1 cellular context compared by ENCODE assay signal in the genomic region with DNA sequence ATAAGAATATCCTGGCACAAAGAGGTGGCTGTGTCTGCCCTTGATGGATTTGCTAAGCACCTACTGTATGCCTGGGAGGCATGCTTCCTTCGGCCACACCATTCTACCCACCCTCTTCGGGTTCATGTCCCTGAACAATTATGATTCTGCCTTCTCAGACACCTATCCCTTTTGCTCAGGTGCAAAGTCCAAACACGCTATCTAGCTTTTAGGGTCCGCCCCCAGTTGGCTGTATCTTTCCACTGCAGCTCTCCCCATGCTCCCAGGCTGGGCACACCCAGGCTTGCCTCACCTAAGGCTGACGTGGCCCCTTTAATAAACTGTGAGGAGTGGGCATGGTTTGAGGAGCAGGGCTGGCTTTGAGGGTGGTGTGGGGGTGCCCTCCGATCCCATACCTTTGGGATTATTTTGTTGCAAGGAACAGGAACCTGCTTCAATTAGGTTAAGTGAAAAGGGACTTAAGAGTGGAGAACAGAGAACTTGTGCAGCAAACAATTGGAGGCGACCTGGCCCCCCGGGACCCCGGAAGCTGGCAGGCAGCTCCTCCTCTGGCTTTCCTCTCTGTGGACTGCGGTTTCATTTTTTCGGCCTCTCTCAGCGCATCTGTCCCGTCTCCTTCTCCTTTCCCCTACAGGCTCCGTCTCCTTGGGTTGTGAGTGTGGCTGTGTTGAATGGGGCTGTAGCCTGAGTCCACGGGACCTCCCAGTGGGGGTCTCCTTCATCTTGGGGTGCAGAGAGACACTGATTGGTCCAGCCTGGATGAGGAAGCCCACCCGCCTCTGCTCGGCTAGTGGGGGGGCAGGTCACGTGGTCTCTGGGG.
TF ChIP-seq lines count a peak whose summit lies in the region.

No MANE protein-coding gene starts in this region.

TF ChIP-seq in HepG2, 621 proteins besides CTCF, POLR2A, EP300 and RAD21 (continued from another document and continues in another):
- TF ChIP-seq, protein P1, sequence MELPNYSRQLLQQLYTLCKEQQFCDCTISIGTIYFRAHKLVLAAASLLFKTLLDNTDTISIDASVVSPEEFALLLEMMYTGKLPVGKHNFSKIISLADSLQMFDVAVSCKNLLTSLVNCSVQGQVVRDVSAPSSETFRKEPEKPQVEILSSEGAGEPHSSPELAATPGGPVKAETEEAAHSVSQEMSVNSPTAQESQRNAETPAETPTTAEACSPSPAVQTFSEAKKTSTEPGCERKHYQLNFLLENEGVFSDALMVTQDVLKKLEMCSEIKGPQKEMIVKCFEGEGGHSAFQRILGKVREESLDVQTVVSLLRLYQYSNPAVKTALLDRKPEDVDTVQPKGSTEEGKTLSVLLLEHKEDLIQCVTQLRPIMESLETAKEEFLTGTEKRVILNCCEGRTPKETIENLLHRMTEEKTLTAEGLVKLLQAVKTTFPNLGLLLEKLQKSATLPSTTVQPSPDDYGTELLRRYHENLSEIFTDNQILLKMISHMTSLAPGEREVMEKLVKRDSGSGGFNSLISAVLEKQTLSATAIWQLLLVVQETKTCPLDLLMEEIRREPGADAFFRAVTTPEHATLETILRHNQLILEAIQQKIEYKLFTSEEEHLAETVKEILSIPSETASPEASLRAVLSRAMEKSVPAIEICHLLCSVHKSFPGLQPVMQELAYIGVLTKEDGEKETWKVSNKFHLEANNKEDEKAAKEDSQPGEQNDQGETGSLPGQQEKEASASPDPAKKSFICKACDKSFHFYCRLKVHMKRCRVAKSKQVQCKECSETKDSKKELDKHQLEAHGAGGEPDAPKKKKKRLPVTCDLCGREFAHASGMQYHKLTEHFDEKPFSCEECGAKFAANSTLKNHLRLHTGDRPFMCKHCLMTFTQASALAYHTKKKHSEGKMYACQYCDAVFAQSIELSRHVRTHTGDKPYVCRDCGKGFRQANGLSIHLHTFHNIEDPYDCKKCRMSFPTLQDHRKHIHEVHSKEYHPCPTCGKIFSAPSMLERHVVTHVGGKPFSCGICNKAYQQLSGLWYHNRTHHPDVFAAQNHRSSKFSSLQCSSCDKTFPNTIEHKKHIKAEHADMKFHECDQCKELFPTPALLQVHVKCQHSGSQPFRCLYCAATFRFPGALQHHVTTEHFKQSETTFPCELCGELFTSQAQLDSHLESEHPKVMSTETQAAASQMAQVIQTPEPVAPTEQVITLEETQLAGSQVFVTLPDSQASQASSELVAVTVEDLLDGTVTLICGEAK (IDR thresholded peaks at IDR 0.05): no peak
- TF ChIP-seq, protein P1 (CRISPR knock-in tag; IDR thresholded peaks at IDR 0.05): peak; percentile 25; the same call in 1 of the 2 replicates
- TF ChIP-seq RBFOX2 (IDR thresholded peaks at IDR 0.05; ENCODE audit: low read depth, low read length) (peak; percentile 54), TBL1XR1 (IDR thresholded peaks at IDR 0.05; ENCODE audit: borderline replicate concordance, low read length, partially characterized antibody) (peak; percentile 9), MED1 (CRISPR knock-in tag; IDR thresholded peaks at IDR 0.05) (peak; percentile 74), SSRP1 (CRISPR knock-in tag; IDR thresholded peaks at IDR 0.05) (no peak), ZNF709 (CRISPR knock-in tag; IDR thresholded peaks at IDR 0.05) (0 out of 2 replicates have a peak, but pooled peaks have one; percentile 48), ZSCAN29 (CRISPR knock-in tag; conservative IDR thresholded peaks at IDR 0.05) (0 out of 2 replicates have a peak, but pooled peaks have one; percentile 28), SP2 (CRISPR knock-in tag; IDR thresholded peaks at IDR 0.05) (no peak), SETDB1 (CRISPR knock-in tag; IDR thresholded peaks at IDR 0.05; ENCODE audit: borderline replicate concordance) (no peak), FOXA1 (IDR thresholded peaks at IDR 0.05) (no peak), FOXA1 (CRISPR knock-in tag; IDR thresholded peaks at IDR 0.05) (no peak), PPARG (CRISPR knock-in tag; conservative IDR thresholded peaks at IDR 0.05) (0 out of 2 replicates have a peak, but pooled peaks have one; percentile 8), MEF2D (CRISPR knock-in tag; IDR thresholded peaks at IDR 0.05) (peak; percentile 46; the same call in 1 of the 2 replicates), ZNF556 (CRISPR knock-in tag; IDR thresholded peaks at IDR 0.05; ENCODE audit: borderline replicate concordance) (peak; percentile 27; the same call in 1 of the 2 replicates), ARHGAP35 (CRISPR knock-in tag; IDR thresholded peaks at IDR 0.05; ENCODE audit: borderline replicate concordance) (peak; percentile 32; the same call in 1 of the 2 replicates), TGIF2 (CRISPR knock-in tag; IDR thresholded peaks at IDR 0.05) (0 out of 2 replicates have a peak, but pooled peaks have one; percentile 82)
- TF ChIP-seq, protein P2, sequence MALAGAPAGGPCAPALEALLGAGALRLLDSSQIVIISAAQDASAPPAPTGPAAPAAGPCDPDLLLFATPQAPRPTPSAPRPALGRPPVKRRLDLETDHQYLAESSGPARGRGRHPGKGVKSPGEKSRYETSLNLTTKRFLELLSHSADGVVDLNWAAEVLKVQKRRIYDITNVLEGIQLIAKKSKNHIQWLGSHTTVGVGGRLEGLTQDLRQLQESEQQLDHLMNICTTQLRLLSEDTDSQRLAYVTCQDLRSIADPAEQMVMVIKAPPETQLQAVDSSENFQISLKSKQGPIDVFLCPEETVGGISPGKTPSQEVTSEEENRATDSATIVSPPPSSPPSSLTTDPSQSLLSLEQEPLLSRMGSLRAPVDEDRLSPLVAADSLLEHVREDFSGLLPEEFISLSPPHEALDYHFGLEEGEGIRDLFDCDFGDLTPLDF (CRISPR knock-in tag; IDR thresholded peaks at IDR 0.05): no peak
- TF ChIP-seq, protein P3, sequence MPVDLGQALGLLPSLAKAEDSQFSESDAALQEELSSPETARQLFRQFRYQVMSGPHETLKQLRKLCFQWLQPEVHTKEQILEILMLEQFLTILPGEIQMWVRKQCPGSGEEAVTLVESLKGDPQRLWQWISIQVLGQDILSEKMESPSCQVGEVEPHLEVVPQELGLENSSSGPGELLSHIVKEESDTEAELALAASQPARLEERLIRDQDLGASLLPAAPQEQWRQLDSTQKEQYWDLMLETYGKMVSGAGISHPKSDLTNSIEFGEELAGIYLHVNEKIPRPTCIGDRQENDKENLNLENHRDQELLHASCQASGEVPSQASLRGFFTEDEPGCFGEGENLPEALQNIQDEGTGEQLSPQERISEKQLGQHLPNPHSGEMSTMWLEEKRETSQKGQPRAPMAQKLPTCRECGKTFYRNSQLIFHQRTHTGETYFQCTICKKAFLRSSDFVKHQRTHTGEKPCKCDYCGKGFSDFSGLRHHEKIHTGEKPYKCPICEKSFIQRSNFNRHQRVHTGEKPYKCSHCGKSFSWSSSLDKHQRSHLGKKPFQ (CRISPR knock-in tag; IDR thresholded peaks at IDR 0.05; ENCODE audit: insufficient replicate concordance): no peak
- TF ChIP-seq, protein P4, sequence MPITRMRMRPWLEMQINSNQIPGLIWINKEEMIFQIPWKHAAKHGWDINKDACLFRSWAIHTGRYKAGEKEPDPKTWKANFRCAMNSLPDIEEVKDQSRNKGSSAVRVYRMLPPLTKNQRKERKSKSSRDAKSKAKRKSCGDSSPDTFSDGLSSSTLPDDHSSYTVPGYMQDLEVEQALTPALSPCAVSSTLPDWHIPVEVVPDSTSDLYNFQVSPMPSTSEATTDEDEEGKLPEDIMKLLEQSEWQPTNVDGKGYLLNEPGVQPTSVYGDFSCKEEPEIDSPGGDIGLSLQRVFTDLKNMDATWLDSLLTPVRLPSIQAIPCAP (CRISPR knock-in tag; IDR thresholded peaks at IDR 0.05; ENCODE audit: low read depth): no peak
- TF ChIP-seq, protein P5, sequence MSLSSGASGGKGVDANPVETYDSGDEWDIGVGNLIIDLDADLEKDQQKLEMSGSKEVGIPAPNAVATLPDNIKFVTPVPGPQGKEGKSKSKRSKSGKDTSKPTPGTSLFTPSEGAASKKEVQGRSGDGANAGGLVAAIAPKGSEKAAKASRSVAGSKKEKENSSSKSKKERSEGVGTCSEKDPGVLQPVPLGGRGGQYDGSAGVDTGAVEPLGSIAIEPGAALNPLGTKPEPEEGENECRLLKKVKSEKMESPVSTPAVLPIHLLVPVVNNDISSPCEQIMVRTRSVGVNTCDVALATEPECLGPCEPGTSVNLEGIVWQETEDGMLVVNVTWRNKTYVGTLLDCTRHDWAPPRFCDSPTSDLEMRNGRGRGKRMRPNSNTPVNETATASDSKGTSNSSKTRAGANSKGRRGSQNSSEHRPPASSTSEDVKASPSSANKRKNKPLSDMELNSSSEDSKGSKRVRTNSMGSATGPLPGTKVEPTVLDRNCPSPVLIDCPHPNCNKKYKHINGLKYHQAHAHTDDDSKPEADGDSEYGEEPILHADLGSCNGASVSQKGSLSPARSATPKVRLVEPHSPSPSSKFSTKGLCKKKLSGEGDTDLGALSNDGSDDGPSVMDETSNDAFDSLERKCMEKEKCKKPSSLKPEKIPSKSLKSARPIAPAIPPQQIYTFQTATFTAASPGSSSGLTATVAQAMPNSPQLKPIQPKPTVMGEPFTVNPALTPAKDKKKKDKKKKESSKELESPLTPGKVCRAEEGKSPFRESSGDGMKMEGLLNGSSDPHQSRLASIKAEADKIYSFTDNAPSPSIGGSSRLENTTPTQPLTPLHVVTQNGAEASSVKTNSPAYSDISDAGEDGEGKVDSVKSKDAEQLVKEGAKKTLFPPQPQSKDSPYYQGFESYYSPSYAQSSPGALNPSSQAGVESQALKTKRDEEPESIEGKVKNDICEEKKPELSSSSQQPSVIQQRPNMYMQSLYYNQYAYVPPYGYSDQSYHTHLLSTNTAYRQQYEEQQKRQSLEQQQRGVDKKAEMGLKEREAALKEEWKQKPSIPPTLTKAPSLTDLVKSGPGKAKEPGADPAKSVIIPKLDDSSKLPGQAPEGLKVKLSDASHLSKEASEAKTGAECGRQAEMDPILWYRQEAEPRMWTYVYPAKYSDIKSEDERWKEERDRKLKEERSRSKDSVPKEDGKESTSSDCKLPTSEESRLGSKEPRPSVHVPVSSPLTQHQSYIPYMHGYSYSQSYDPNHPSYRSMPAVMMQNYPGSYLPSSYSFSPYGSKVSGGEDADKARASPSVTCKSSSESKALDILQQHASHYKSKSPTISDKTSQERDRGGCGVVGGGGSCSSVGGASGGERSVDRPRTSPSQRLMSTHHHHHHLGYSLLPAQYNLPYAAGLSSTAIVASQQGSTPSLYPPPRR (CRISPR knock-in tag; IDR thresholded peaks at IDR 0.05; ENCODE audit: borderline replicate concordance): peak; percentile 48; the same call in 1 of the 2 replicates
- TF ChIP-seq, protein P6, sequence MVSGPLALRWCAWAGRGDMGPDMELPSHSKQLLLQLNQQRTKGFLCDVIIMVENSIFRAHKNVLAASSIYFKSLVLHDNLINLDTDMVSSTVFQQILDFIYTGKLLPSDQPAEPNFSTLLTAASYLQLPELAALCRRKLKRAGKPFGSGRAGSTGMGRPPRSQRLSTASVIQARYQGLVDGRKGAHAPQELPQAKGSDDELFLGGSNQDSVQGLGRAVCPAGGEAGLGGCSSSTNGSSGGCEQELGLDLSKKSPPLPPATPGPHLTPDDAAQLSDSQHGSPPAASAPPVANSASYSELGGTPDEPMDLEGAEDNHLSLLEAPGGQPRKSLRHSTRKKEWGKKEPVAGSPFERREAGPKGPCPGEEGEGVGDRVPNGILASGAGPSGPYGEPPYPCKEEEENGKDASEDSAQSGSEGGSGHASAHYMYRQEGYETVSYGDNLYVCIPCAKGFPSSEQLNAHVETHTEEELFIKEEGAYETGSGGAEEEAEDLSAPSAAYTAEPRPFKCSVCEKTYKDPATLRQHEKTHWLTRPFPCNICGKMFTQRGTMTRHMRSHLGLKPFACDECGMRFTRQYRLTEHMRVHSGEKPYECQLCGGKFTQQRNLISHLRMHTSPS (CRISPR knock-in tag; IDR thresholded peaks at IDR 0.05; ENCODE audit: low read depth): peak; percentile 52; the same call in 1 of the 2 replicates
- TF ChIP-seq, protein P7, sequence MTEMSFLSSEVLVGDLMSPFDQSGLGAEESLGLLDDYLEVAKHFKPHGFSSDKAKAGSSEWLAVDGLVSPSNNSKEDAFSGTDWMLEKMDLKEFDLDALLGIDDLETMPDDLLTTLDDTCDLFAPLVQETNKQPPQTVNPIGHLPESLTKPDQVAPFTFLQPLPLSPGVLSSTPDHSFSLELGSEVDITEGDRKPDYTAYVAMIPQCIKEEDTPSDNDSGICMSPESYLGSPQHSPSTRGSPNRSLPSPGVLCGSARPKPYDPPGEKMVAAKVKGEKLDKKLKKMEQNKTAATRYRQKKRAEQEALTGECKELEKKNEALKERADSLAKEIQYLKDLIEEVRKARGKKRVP (CRISPR knock-in tag; IDR thresholded peaks at IDR 0.05): peak in 1 of 2 experiments; percentile 77; a peak in 2 of 4 replicates
- TF ChIP-seq, protein P8, sequence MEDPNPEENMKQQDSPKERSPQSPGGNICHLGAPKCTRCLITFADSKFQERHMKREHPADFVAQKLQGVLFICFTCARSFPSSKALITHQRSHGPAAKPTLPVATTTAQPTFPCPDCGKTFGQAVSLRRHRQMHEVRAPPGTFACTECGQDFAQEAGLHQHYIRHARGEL (CRISPR knock-in tag; IDR thresholded peaks at IDR 0.05): no peak
